ENCODE assay signal across 15 cellular contexts in genomic region chr11:35362571-35362980, GRCh38. TPM values are rescaled to one million over a fixed set of nuclear protein-coding genes. Genes with fewer than 3 reads are reported as not detected.
DNase-seq lines count a peak whose midpoint lies in the region; ATAC-seq, FAIRE-seq and TF ChIP-seq lines count a peak whose summit lies in the region.
"Had no signal": no experiment of that assay in that cellular context is flagged by ENCODE, and none has a peak within 500 bp of the region (broad histone marks: within the 10 kb centered on the region; RNA-seq: fewer than 3 reads in every experiment).

No MANE protein-coding gene starts in this region.

- H3K27ac ChIP-seq in A549 (peak overlapping the region; percentile 76 to 85; a peak in 5 of 6 replicates), foreskin keratinocyte (no peak overlapping the region)

- no peak overlapping the region for H3K4me3 ChIP-seq in A549
- peak overlapping the region; percentile 17 for H3K4me3 ChIP-seq in adipocyte (ENCODE audit: low read length)
- H3K4me3 ChIP-seq: upper lobe of left lung had no signal

- 94% methylated on average over 1 of the region's 1 CpG for WGBS in A549 (ENCODE audit: missing lambda C conversion rate)

- H3K36me3 ChIP-seq in adipocyte (ENCODE audit: control insufficient read depth, insufficient read depth, low read length, severe bottlenecking) = no peaks in the 10 kb centered on the region
- H3K36me3 ChIP-seq: upper lobe of left lung had no signal

- no peaks in the 10 kb centered on the region for H3K27me3 ChIP-seq in adipocyte (replicated peaks; ENCODE audit: control insufficient read depth, insufficient read depth, low read length)
- H3K27me3 ChIP-seq in foreskin keratinocyte = peaks cover 11% of the 10 kb centered on the region
- H3K27me3 ChIP-seq: upper lobe of left lung had no signal

- peaks cover 46% of the 10 kb centered on the region for H3K4me1 ChIP-seq in A549
- H3K4me1 ChIP-seq in adipocyte (ENCODE audit: control insufficient read depth, insufficient read depth, low read length) = peaks cover 63% of the 10 kb centered on the region
- H3K4me1 ChIP-seq in foreskin keratinocyte = no peaks in the 10 kb centered on the region

- CTCF ChIA-PET in A549 (lab: Yijun Ruan, JAX) = interaction anchor here (0.6 to 2.7 kb wide), 6 partner anchors 11 to 438 kb away, joined by 3 to 16 read pairs (median 6); no protein-coding TSS in a partner anchor

- peak in 1 of 2 experiments; percentile 23; a peak in 3 of 5 replicates for TF ChIP-seq RAD21 in A549 (conservative IDR thresholded peaks at IDR 0.05 in 1 of 2, IDR thresholded peaks at IDR 0.05 in 1 of 2)

- peak; percentile 39 for FAIRE-seq in A549 (lab: Jason Lieb, UNC)
- FAIRE-seq in GM12892 (lab: Jason Lieb, UNC) = peak; percentile 63

- TF ChIP-seq EP300 in A549 (IDR thresholded peaks at IDR 0.05) = no peak

- H3K9me3 ChIP-seq in A549 = peaks cover 9% of the 10 kb centered on the region; the same call in 1 of the 3 replicates
- H3K9me3 ChIP-seq in adipocyte (ENCODE audit: control insufficient read depth, low read length) = peaks cover 4% of the 10 kb centered on the region
- H3K9me3 ChIP-seq: upper lobe of left lung had no signal

- peak overlapping the region; percentile 80 for H3K9ac ChIP-seq in adipocyte (ENCODE audit: low read length)

- in situ Hi-C loops in KBM-7 (cut with MboI; ENCODE audit: low pct_unique_long_range_greater_than_20kb, low sequenced_read_pairs) = no loop called here

- ATAC-seq in A549 (no peak), foreskin keratinocyte (no peak), GM21515 (IDR thresholded peaks at IDR 0.05; ENCODE audit: unreplicated experiment) (no peak), GM18520 (IDR thresholded peaks at IDR 0.05; ENCODE audit: unreplicated experiment) (no peak)

- POLR2A ChIA-PET in A549 (lab: Yijun Ruan, JAX) = no interaction called here

- DNase-seq in A549 (ENCODE audit: low read depth in 1 of 2, low spot score in 1 of 2) = no peak
- no peak for DNase-seq in GM12892 (ENCODE audit: insufficient read length)
- peak; percentile 46 for DNase-seq in adipocyte (ENCODE audit: low read depth)
- no peak for DNase-seq in foreskin keratinocyte
- no peak for DNase-seq in KBM-7
- no peak for DNase-seq in activated T-cell treated with anti-CD3 and anti-CD28 coated beads, Interleukin-2, amount 50 U/mL, for 48 hours
- DNase-seq: activated CD4-positive, alpha-beta T cell treated with anti-CD3 and anti-CD28 coated beads, Interleukin-2, amount 50 U/mL, for 48 hours; activated effector memory CD4-positive, alpha-beta T cell treated with anti-CD3 and anti-CD28 coated beads, Interleukin-2, amount 50 U/mL, for 16 hours; DND-41; NCI-H1417; stimulated activated CD4-positive, alpha-beta T cell treated with anti-CD3 and anti-CD28 coated beads, Interleukin-12 subunit alpha, Interleukin-12 subunit beta, amount 100 ng/mL, for 4 hours; T1000; upper lobe of left lung had no signal

- TF ChIP-seq CTCF in A549 (IDR thresholded peaks at IDR 0.05) (no peak), foreskin keratinocyte (conservative IDR thresholded peaks at IDR 0.05) (peak; percentile 29)

- no peak for TF ChIP-seq POLR2A in A549 (IDR thresholded peaks at IDR 0.05; ENCODE audit: low read length)
- no peak for TF ChIP-seq POLR2A in GM12892 (IDR thresholded peaks at IDR 0.05; ENCODE audit: low read depth, low read length)

- no peak overlapping the region; the same call in 2 of the 3 replicates for H3K4me2 ChIP-seq in A549

TF ChIP-seq in A549, 52 proteins besides CTCF, POLR2A, EP300 and RAD21:
- TF ChIP-seq ZNF302 (CRISPR knock-in tag; IDR thresholded peaks at IDR 0.05) (no peak), ESRRA (IDR thresholded peaks at IDR 0.05; ENCODE audit: borderline replicate concordance, low read length) (no peak), HES2 (IDR thresholded peaks at IDR 0.05) (no peak), RARB (CRISPR knock-in tag; IDR thresholded peaks at IDR 0.05) (no peak), ZSCAN20 (CRISPR knock-in tag; IDR thresholded peaks at IDR 0.05) (no peak), POLR2AphosphoS2 (conservative IDR thresholded peaks at IDR 0.05; ENCODE audit: low read length) (no peak)

RNA-seq across cellular contexts. Expression of gene SLC1A2, which starts 56.8 kb away (rescaled TPM):
- polyA plus RNA-seq in A549 (2011; rRNA removed) (0.14 and 0.16 TPM in 2 replicates), A549 (2017; fragmentation: RNase III; extraction: RNeasy Plus Mini Kit Qiagen cat#74134 plus additional on column Dnase treatment) (0.01 to 0.18 TPM (median 0.07 TPM) in 3 replicates), foreskin keratinocyte (not detected in 2 replicates)
- not detected in 2 replicates for polyA plus RNA-seq in A549 (2012; cell fraction: cytosol; rRNA removed)
- polyA plus RNA-seq in A549 (2012; cell fraction: nucleus; rRNA removed) = not detected in 2 replicates
- 0.87 and 0.88 TPM in 2 replicates for polyA minus RNA-seq in A549 (2011; rRNA and poly(A)+ RNA removed)
- polyA plus RNA-seq in GM12892 (2012; ENCODE audit: missing spikeins) = 0.06 TPM
- not detected in 2 replicates for total RNA-seq in foreskin keratinocyte
